In genomic region chr13:20058476-20058875, GRCh38 we compare ENCODE assay signal across 1 cellular context.
TF ChIP-seq lines count a peak whose summit lies in the region.

No MANE protein-coding gene starts in this region.

TF ChIP-seq in GM23338, 12 proteins besides CTCF, POLR2A, EP300 and RAD21 (continued from another document):
- TF ChIP-seq ZNF462 (CRISPR knock-in tag; IDR thresholded peaks at IDR 0.05) (no peak), STAT1 (IDR thresholded peaks at IDR 0.05; ENCODE audit: unreplicated experiment) (no peak), CREB1 (CRISPR knock-in tag; IDR thresholded peaks at IDR 0.05; ENCODE audit: low read depth) (no peak), NANOG (IDR thresholded peaks at IDR 0.05; ENCODE audit: borderline replicate concordance) (no peak), ZNF331 (CRISPR knock-in tag; IDR thresholded peaks at IDR 0.05; ENCODE audit: low read depth) (no peak), POLR2AphosphoS5 (IDR thresholded peaks at IDR 0.05; ENCODE audit: low read depth) (no peak), EZH2 (IDR thresholded peaks at IDR 0.05; ENCODE audit: low read depth, unreplicated experiment) (no peak)
